8 cellular contexts compared by ENCODE assay signal in genomic region chr12:110742718-110743570, GRCh38. TPM values are rescaled to one million over a fixed set of nuclear protein-coding genes. Genes with fewer than 3 reads are reported as not detected.
DNase-seq lines count a peak whose midpoint lies in the region; ATAC-seq lines count a peak whose summit lies in the region.

PPP1CC (minus strand) TSS chr12:110742891; CDS start chr12:110742707, 184 bp downstream.

- H4K5ac ChIP-seq in mesendoderm (ENCODE audit: low read length): no peak within 1 kb of the TSS

- no peak within 1 kb of the TSS for H2BK15ac ChIP-seq in mesendoderm (replicated peaks; ENCODE audit: low read depth)

- H3K4ac ChIP-seq in mesendoderm (ENCODE audit: low read depth, low read length): peak within 1 kb of the TSS; percentile 99

- no peak within 1 kb of the TSS for H2BK5ac ChIP-seq in mesendoderm (ENCODE audit: low read length)

- no peaks in the 10 kb centered on the region for H3K9me3 ChIP-seq in CD8-positive, alpha-beta memory T cell (ENCODE audit: low read length)
- H3K9me3 ChIP-seq in HUES48 (ENCODE audit: control insufficient read depth, insufficient read depth, low read length) (no peaks in the 10 kb centered on the region), NT2/D1 (ENCODE audit: insufficient read depth, low read length) (no peaks in the 10 kb centered on the region), endocrine pancreas (ENCODE audit: control insufficient read depth, low read length) (no peaks in the 10 kb centered on the region)

- peak within 1 kb of the TSS; percentile 96 to 100 (median 99) for H3K27ac Mint-ChIP-seq in CD8-positive, alpha-beta memory T cell
- peak within 1 kb of the TSS; percentile 99 for H3K27ac Mint-ChIP-seq in activated CD8-positive, alpha-beta memory T cell treated with anti-CD3 and anti-CD28 coated beads, Interleukin-2, amount 10 ng/mL, durations not matched to agents 7 days and 5 days

- peak within 1 kb of the TSS; percentile 57 for H4K8ac ChIP-seq in mesendoderm (ENCODE audit: low read depth, low read length)

- peak within 1 kb of the TSS; percentile 99 for H3K18ac ChIP-seq in mesendoderm (ENCODE audit: low read length)

- CTCF ChIA-PET in CD8-positive, alpha-beta memory T cell (lab: Charles Lee): no interaction called here
- CTCF ChIA-PET in activated CD8-positive, alpha-beta memory T cell treated with anti-CD3 and anti-CD28 coated beads, Interleukin-2, amount 10 ng/mL, durations not matched to agents 7 days and 5 days (lab: Charles Lee): interaction anchor here (0.5 to 1.3 kb wide), 3 partner anchors 33 to 145 kb away, joined by 3 to 4 read pairs (median 3); no protein-coding TSS in a partner anchor

- H3K4me1 Mint-ChIP-seq in CD8-positive, alpha-beta memory T cell: peaks cover 34 to 50% (median 47%) of the 10 kb centered on the region in 3 donors
- peaks cover 38% of the 10 kb centered on the region for H3K4me1 Mint-ChIP-seq in activated CD8-positive, alpha-beta memory T cell treated with anti-CD3 and anti-CD28 coated beads, Interleukin-2, amount 10 ng/mL, durations not matched to agents 7 days and 5 days

- peaks cover 0 to 14% (median 2%) of the 10 kb centered on the region in 3 donors for H3K36me3 Mint-ChIP-seq in CD8-positive, alpha-beta memory T cell
- H3K36me3 Mint-ChIP-seq in activated CD8-positive, alpha-beta memory T cell treated with anti-CD3 and anti-CD28 coated beads, Interleukin-2, amount 10 ng/mL, durations not matched to agents 7 days and 5 days: peaks cover 27% of the 10 kb centered on the region

- H3K27me3 ChIP-seq in CD8-positive, alpha-beta memory T cell (ENCODE audit: insufficient read depth, low read length, poor library complexity, severe bottlenecking): no peaks in the 10 kb centered on the region
- H3K27me3 ChIP-seq in HUES48 (ENCODE audit: control insufficient read depth, insufficient read depth, low read length): no peaks in the 10 kb centered on the region
- no peaks in the 10 kb centered on the region for H3K27me3 ChIP-seq in NT2/D1 (ENCODE audit: insufficient read depth, insufficient read length)
- no peaks in the 10 kb centered on the region for H3K27me3 ChIP-seq in endocrine pancreas (ENCODE audit: control insufficient read depth, insufficient read depth, low read length)
- H3K27me3 ChIP-seq in mesendoderm (ENCODE audit: insufficient read depth, low read length, poor library complexity): no peaks in the 10 kb centered on the region

- peak within 1 kb of the TSS; percentile 99 to 100 (median 100) for H3K4me3 Mint-ChIP-seq in CD8-positive, alpha-beta memory T cell
- peak within 1 kb of the TSS; percentile 99 for H3K4me3 Mint-ChIP-seq in activated CD8-positive, alpha-beta memory T cell treated with anti-CD3 and anti-CD28 coated beads, Interleukin-2, amount 10 ng/mL, durations not matched to agents 7 days and 5 days

- H3K56ac ChIP-seq in mesendoderm (ENCODE audit: low read length): peak within 1 kb of the TSS; percentile 98

- peak; percentile 76 for ATAC-seq in GM21381 (IDR thresholded peaks at IDR 0.05; ENCODE audit: unreplicated experiment)
- ATAC-seq in activated CD8-positive, alpha-beta memory T cell treated with anti-CD3 and anti-CD28 coated beads, Interleukin-2, amount 10 ng/mL, durations not matched to agents 7 days and 5 days: peak; percentile 92

- no peaks in the 10 kb centered on the region for H3K36me3 ChIP-seq in CD8-positive, alpha-beta memory T cell (ENCODE audit: insufficient read depth, low read length)
- H3K36me3 ChIP-seq in HUES48 (ENCODE audit: control insufficient read depth, insufficient read depth, low read length) (peaks cover 10% of the 10 kb centered on the region; the same call in 1 of the 2 replicates), NT2/D1 (ENCODE audit: insufficient read depth, insufficient read length, low read length) (peaks cover 32% of the 10 kb centered on the region), endocrine pancreas (ENCODE audit: control insufficient read depth, insufficient read depth, low read length) (no peaks in the 10 kb centered on the region), mesendoderm (ENCODE audit: control insufficient read depth, insufficient read depth, low read length) (no peaks in the 10 kb centered on the region)

- peak within 1 kb of the TSS; percentile 91 for H3K9ac ChIP-seq in HUES48 (ENCODE audit: low read depth, low read length)
- peak within 1 kb of the TSS; percentile 95 for H3K9ac ChIP-seq in NT2/D1 (ENCODE audit: insufficient read length, low read depth)
- H3K9ac ChIP-seq in endocrine pancreas (ENCODE audit: control insufficient read depth, insufficient read depth, low read length): peak within 1 kb of the TSS; percentile 82
- H3K9ac ChIP-seq in mesendoderm (ENCODE audit: low read length): peak within 1 kb of the TSS; percentile 97

- peak within 1 kb of the TSS; percentile 97 for H2BK120ac ChIP-seq in mesendoderm (ENCODE audit: low read depth, low read length)

- peak within 1 kb of the TSS; percentile 72 for H3K4me3 ChIP-seq in CD8-positive, alpha-beta memory T cell (ENCODE audit: low read length)
- peak within 1 kb of the TSS; percentile 90 for H3K4me3 ChIP-seq in HUES48 (ENCODE audit: low read depth, low read length)
- peak within 1 kb of the TSS; percentile 84 for H3K4me3 ChIP-seq in NT2/D1 (ENCODE audit: insufficient read length, low read depth)
- peak within 1 kb of the TSS; percentile 99 for H3K4me3 ChIP-seq in endocrine pancreas (ENCODE audit: control insufficient read depth, insufficient read depth, low read length)
- H3K4me3 ChIP-seq in mesendoderm (ENCODE audit: low read length): peak within 1 kb of the TSS; percentile 96

- WGBS in mesendoderm (ENCODE audit: extremely low coverage, insufficient coverage, low lambda C conversion rate): no CpG with 5 or more reads among the region's 63 CpGs

- peaks cover 41% of the 10 kb centered on the region for H3K79me2 ChIP-seq in mesendoderm (ENCODE audit: control insufficient read depth, insufficient read depth, low read length)

- H3K23ac ChIP-seq in mesendoderm (ENCODE audit: low read length): peak within 1 kb of the TSS; percentile 36

- H3K9me3 Mint-ChIP-seq in CD8-positive, alpha-beta memory T cell: no peaks in the 10 kb centered on the region
- no peaks in the 10 kb centered on the region for H3K9me3 Mint-ChIP-seq in activated CD8-positive, alpha-beta memory T cell treated with anti-CD3 and anti-CD28 coated beads, Interleukin-2, amount 10 ng/mL, durations not matched to agents 7 days and 5 days (ENCODE audit: low read depth)

- DNase-seq in CD8-positive, alpha-beta memory T cell: peak; percentile 89 to 95 (median 92)
- peak; percentile 96 for DNase-seq in NT2/D1 (ENCODE audit: low read depth, low spot score)
- DNase-seq in activated CD8-positive, alpha-beta memory T cell treated with anti-CD3 and anti-CD28 coated beads, Interleukin-2, amount 10 ng/mL, durations not matched to agents 7 days and 5 days: peak; percentile 95
- DNase-seq in mesendoderm: peak; percentile 96
- DNase-seq in stimulated activated CD8-positive, alpha-beta memory T cell treated with anti-CD3 and anti-CD28 coated beads, Interleukin-12 subunit alpha, Interleukin-12 subunit beta, amount 100 ng/mL, for 4 hours (ENCODE audit: low read depth): peak; percentile 82

- H2AK5ac ChIP-seq in mesendoderm (ENCODE audit: low read length): no peak within 1 kb of the TSS

- H3K27ac ChIP-seq in CD8-positive, alpha-beta memory T cell (ENCODE audit: low read depth, low read length): peak within 1 kb of the TSS; percentile 73
- peak within 1 kb of the TSS; percentile 76 for H3K27ac ChIP-seq in HUES48 (ENCODE audit: low read depth, low read length)
- peak within 1 kb of the TSS; percentile 70 for H3K27ac ChIP-seq in mesendoderm (ENCODE audit: low read depth, low read length)

- H3K4me2 ChIP-seq in mesendoderm (ENCODE audit: low read length): peak within 1 kb of the TSS; percentile 98

- H3K4me1 ChIP-seq in CD8-positive, alpha-beta memory T cell (ENCODE audit: insufficient read depth, low read length): peaks cover 30% of the 10 kb centered on the region
- H3K4me1 ChIP-seq in HUES48 (ENCODE audit: control insufficient read depth, insufficient read depth, low read length) (peaks cover 26% of the 10 kb centered on the region), NT2/D1 (ENCODE audit: insufficient read depth, insufficient read length) (peaks cover 18% of the 10 kb centered on the region), endocrine pancreas (ENCODE audit: control insufficient read depth, insufficient read depth, low read length) (peaks cover 19% of the 10 kb centered on the region), mesendoderm (ENCODE audit: control insufficient read depth, low read depth, low read length) (peaks cover 6% of the 10 kb centered on the region)

- H3K79me1 ChIP-seq in mesendoderm (ENCODE audit: low read length): peaks cover 2% of the 10 kb centered on the region

- H3K27me3 Mint-ChIP-seq in CD8-positive, alpha-beta memory T cell: peaks cover 0 to 6% of the 10 kb centered on the region in 2 donors
- no peaks in the 10 kb centered on the region for H3K27me3 Mint-ChIP-seq in activated CD8-positive, alpha-beta memory T cell treated with anti-CD3 and anti-CD28 coated beads, Interleukin-2, amount 10 ng/mL, durations not matched to agents 7 days and 5 days

- POLR2A ChIA-PET in CD8-positive, alpha-beta memory T cell (lab: Charles Lee): interaction anchor here (0.7 to 0.9 kb wide), 2 partner anchors 242 to 274 kb away, joined by 3 to 4 read pairs; partner anchors contain the start of gene FAM216A

RNA-seq across cellular contexts. Expression of gene PPP1CC, which starts in this region (rescaled TPM):
- total RNA-seq in CD8-positive, alpha-beta memory T cell: 100 to 1,000 TPM; 242 to 249 TPM
- polyA plus RNA-seq in CD8-positive, alpha-beta memory T cell: 130 TPM
- 100 to 1,000 TPM; 174 to 200 TPM for total RNA-seq in activated CD8-positive, alpha-beta memory T cell treated with anti-CD3 and anti-CD28 coated beads, Interleukin-2, amount 10 ng/mL, durations not matched to agents 7 days and 5 days
- 266 TPM for polyA plus RNA-seq in mesendoderm (2013, experiment 1 of 2)
- 258 TPM for polyA plus RNA-seq in mesendoderm (2013, experiment 2 of 2)

Comparison
In these comparisons a context has a peak if more than half of its experiments do, and no peak if none do; other contexts are left out.
1. Peak in every context shown above with its lines: DNase-seq, ATAC-seq, H3K4me3 ChIP-seq and H3K27ac ChIP-seq.